Comparison of ENCODE assay signal across 1 cellular context in genomic region chr10:84548869-84549268, GRCh38.
TF ChIP-seq lines count a peak whose summit lies in the region.

No MANE protein-coding gene starts in this region.

TF ChIP-seq in liver, 16 proteins besides CTCF, POLR2A, EP300 and RAD21 (continued from another document):
- no peak for TF ChIP-seq ATF3 (IDR thresholded peaks at IDR 0.05)
- TF ChIP-seq FOXA1 (IDR thresholded peaks at IDR 0.05), result no peak
- TF ChIP-seq TAF1 (conservative IDR thresholded peaks at IDR 0.05), result no peak
- TF ChIP-seq HNF4G (IDR thresholded peaks at IDR 0.05), result no peak
